ENCODE assay signal across 13 cellular contexts in genomic region chr5:179860301-179860700, GRCh38. TPM values are rescaled to one million over a fixed set of nuclear protein-coding genes. Genes with fewer than 3 reads are reported as not detected.
A peak's percentile ranks its signal among the peaks of the same experiment; 100 is the strongest.
DNase-seq lines count a peak whose midpoint lies in the region; ATAC-seq, FAIRE-seq and TF ChIP-seq lines count a peak whose summit lies in the region.
"Had no signal": no experiment of that assay in that cellular context is flagged by ENCODE, and none has a peak within 500 bp of the region (broad histone marks: within the 10 kb centered on the region; RNA-seq: fewer than 3 reads in every experiment).

No MANE protein-coding gene starts in this region.

- no peaks in the 10 kb centered on the region for H3K27me3 Mint-ChIP-seq in CD8-positive, alpha-beta T cell (ENCODE audit: low read depth)
- peaks cover 18% of the 10 kb centered on the region for H3K27me3 Mint-ChIP-seq in GM23338 (ENCODE audit: insufficient read depth, low read depth, poor library complexity)
- no peaks in the 10 kb centered on the region for H3K27me3 Mint-ChIP-seq in astrocyte (ENCODE audit: low read depth, unreplicated experiment)
- peaks cover 3% of the 10 kb centered on the region for H3K27me3 Mint-ChIP-seq in neural progenitor cell (ENCODE audit: insufficient read depth, low read depth)

- no peak overlapping the region for H3K9ac ChIP-seq in astrocyte (ENCODE audit: low read length)
- H3K9ac ChIP-seq in neural progenitor cell, result no peak overlapping the region

- H3K4me1 Mint-ChIP-seq in CD8-positive, alpha-beta T cell (ENCODE audit: low read depth), result peaks cover 22% of the 10 kb centered on the region
- H3K4me1 Mint-ChIP-seq in GM23338 (peaks cover 16% of the 10 kb centered on the region), astrocyte (ENCODE audit: low read depth, unreplicated experiment) (peaks cover 4% of the 10 kb centered on the region), neural progenitor cell (peaks cover 18% of the 10 kb centered on the region)

- peaks cover 19% of the 10 kb centered on the region for H3F3A ChIP-seq in GM23338 (replicated peaks; ENCODE audit: low read depth)
- H3F3A ChIP-seq in neural progenitor cell (ENCODE audit: low read depth), result peaks cover 20% of the 10 kb centered on the region

- H4K20me1 ChIP-seq in GM23338 (replicated peaks; ENCODE audit: insufficient read depth) (0 out of 2 replicates have a peak, but pooled peaks cover 4% of the 10 kb centered on the region), astrocyte (ENCODE audit: insufficient read depth, low read length) (peaks cover 3% of the 10 kb centered on the region), neural progenitor cell (ENCODE audit: low read depth) (peaks cover 4% of the 10 kb centered on the region)

- peak overlapping the region; percentile 90; the same call in 1 of the 2 replicates for H3K4me2 ChIP-seq in GM23338
- peak overlapping the region; percentile 97 for H3K4me2 ChIP-seq in astrocyte (ENCODE audit: low read length)
- peak overlapping the region; percentile 81 for H3K4me2 ChIP-seq in neural progenitor cell

- H2AFZ ChIP-seq in GM23338, result no peak overlapping the region
- H2AFZ ChIP-seq in astrocyte (ENCODE audit: low read depth, low read length), result no peak overlapping the region
- no peak overlapping the region for H2AFZ ChIP-seq in neural progenitor cell (replicated peaks)

- no peaks in the 10 kb centered on the region for H3K9me3 ChIP-seq in CD8-positive, alpha-beta T cell (ENCODE audit: low read length)
- H3K9me3 ChIP-seq in astrocyte (ENCODE audit: insufficient read depth, low read depth, low read length), result peaks cover 10% of the 10 kb centered on the region
- no peaks in the 10 kb centered on the region for H3K9me3 ChIP-seq in neural progenitor cell (ENCODE audit: low read depth)
- H3K9me3 ChIP-seq: mucosa of descending colon had no signal

- intact Hi-C loops in CD8-positive, alpha-beta T cell (cut with DNase I, micrococcal nuclease), result no loop called here

- no peaks in the 10 kb centered on the region for H3K27me3 ChIP-seq in CD8-positive, alpha-beta T cell (ENCODE audit: insufficient read depth, low read length)
- H3K27me3 ChIP-seq in GM23338 (ENCODE audit: insufficient read depth), result no peaks in the 10 kb centered on the region
- no peaks in the 10 kb centered on the region for H3K27me3 ChIP-seq in astrocyte (ENCODE audit: insufficient read depth, low read length)
- H3K27me3 ChIP-seq in neural progenitor cell, result peaks cover 9% of the 10 kb centered on the region

- POLR2A ChIA-PET in CD8-positive, alpha-beta T cell (lab: Charles Lee), result interaction anchor here (1.3 kb wide), 1 partner anchor 41 kb away, joined by 3 read pairs; no protein-coding TSS in a partner anchor

- no peak overlapping the region for H3K4me3 ChIP-seq in CD8-positive, alpha-beta T cell (ENCODE audit: low read depth, low read length)
- no peak overlapping the region for H3K4me3 ChIP-seq in GM23338
- H3K4me3 ChIP-seq in astrocyte (ENCODE audit: insufficient read depth, low read depth, low read length), result no peak overlapping the region
- H3K4me3 ChIP-seq in neural progenitor cell, result no peak overlapping the region
- H3K4me3 ChIP-seq: mucosa of descending colon had no signal

- TF ChIP-seq CTCF in CD8-positive, alpha-beta T cell (IDR thresholded peaks at IDR 0.05), result no peak
- TF ChIP-seq CTCF in GM23338 (conservative IDR thresholded peaks at IDR 0.05; ENCODE audit: low read depth in 2 of 2) (no peak), astrocyte (IDR thresholded peaks at IDR 0.05; ENCODE audit: insufficient read depth, low read depth, low read length) (no peak), neural progenitor cell (IDR thresholded peaks at IDR 0.05) (no peak)

- peaks cover 32% of the 10 kb centered on the region for H3K36me3 Mint-ChIP-seq in CD8-positive, alpha-beta T cell
- H3K36me3 Mint-ChIP-seq in GM23338 (ENCODE audit: low read depth) (peaks cover 37% of the 10 kb centered on the region), astrocyte (ENCODE audit: low read depth, unreplicated experiment) (peaks cover 27% of the 10 kb centered on the region), neural progenitor cell (peaks cover 14% of the 10 kb centered on the region)

- H3K9me3 Mint-ChIP-seq in CD8-positive, alpha-beta T cell, result no peaks in the 10 kb centered on the region
- H3K9me3 Mint-ChIP-seq in GM23338 (peaks cover 10% of the 10 kb centered on the region), astrocyte (ENCODE audit: unreplicated experiment) (peaks cover 7% of the 10 kb centered on the region), neural progenitor cell (no peaks in the 10 kb centered on the region)

- H3K27ac ChIP-seq in CD8-positive, alpha-beta T cell (ENCODE audit: low read depth, low read length), result no peak overlapping the region
- H3K27ac ChIP-seq in GM23338 (ENCODE audit: low read depth), result no peak overlapping the region
- no peak overlapping the region for H3K27ac ChIP-seq in astrocyte (ENCODE audit: low read depth, low read length)
- H3K27ac ChIP-seq in neural progenitor cell, result no peak overlapping the region

- peaks cover 5% of the 10 kb centered on the region for H3K36me3 ChIP-seq in CD8-positive, alpha-beta T cell (ENCODE audit: insufficient read depth, low read length)
- H3K36me3 ChIP-seq in GM23338 (ENCODE audit: insufficient read depth) (no peaks in the 10 kb centered on the region), astrocyte (ENCODE audit: insufficient read depth, low read length) (peaks cover 8% of the 10 kb centered on the region), neural progenitor cell (peaks cover 4% of the 10 kb centered on the region)

- FAIRE-seq in astrocyte (lab: Jason Lieb, UNC) (no peak), urothelium cell line (lab: Jason Lieb, UNC) (no peak)

- peak overlapping the region; percentile 70 for H3K4me3 Mint-ChIP-seq in CD8-positive, alpha-beta T cell
- H3K4me3 Mint-ChIP-seq in GM23338 (peak overlapping the region; percentile 93), astrocyte (ENCODE audit: unreplicated experiment) (peak overlapping the region; percentile 82), neural progenitor cell (peak overlapping the region; percentile 95)

- no peak overlapping the region for H3K27ac Mint-ChIP-seq in CD8-positive, alpha-beta T cell
- H3K27ac Mint-ChIP-seq in GM23338, result no peak overlapping the region
- no peak overlapping the region for H3K27ac Mint-ChIP-seq in astrocyte (ENCODE audit: unreplicated experiment)
- H3K27ac Mint-ChIP-seq in neural progenitor cell, result no peak overlapping the region

- H3K9me2 ChIP-seq in GM23338 (ENCODE audit: insufficient read depth), result no peaks in the 10 kb centered on the region

- H3K79me2 ChIP-seq in GM23338 (replicated peaks; ENCODE audit: insufficient read depth) (peaks cover 22% of the 10 kb centered on the region), astrocyte (ENCODE audit: insufficient read depth, low read length) (peaks cover 23% of the 10 kb centered on the region), neural progenitor cell (ENCODE audit: low read depth) (peaks cover 35% of the 10 kb centered on the region)

- CTCF ChIA-PET in CD8-positive, alpha-beta T cell (lab: Charles Lee), result interaction anchor here (1.0 kb wide), 1 partner anchor 97 kb away, joined by 3 read pairs; no protein-coding TSS in a partner anchor

- peaks cover 8% of the 10 kb centered on the region for H3K4me1 ChIP-seq in CD8-positive, alpha-beta T cell (ENCODE audit: insufficient read depth, low read length)
- H3K4me1 ChIP-seq in GM23338 (ENCODE audit: insufficient read depth), result peaks cover 7% of the 10 kb centered on the region
- no peaks in the 10 kb centered on the region for H3K4me1 ChIP-seq in astrocyte (ENCODE audit: insufficient read depth, low read length)
- peaks cover 13% of the 10 kb centered on the region for H3K4me1 ChIP-seq in neural progenitor cell

- ATAC-seq in CD8-positive, alpha-beta T cell, result no peak
- ATAC-seq in GM23338 (no peak), HG03280 (IDR thresholded peaks at IDR 0.05; ENCODE audit: unreplicated experiment) (no peak)
- ATAC-seq: mucosa of descending colon had no signal

- no peak for DNase-seq in CD8-positive, alpha-beta T cell
- DNase-seq in GM23338 (ENCODE audit: low spot score) (peak; percentile 32), astrocyte (ENCODE audit: low read depth) (no peak), neural progenitor cell (ENCODE audit: low spot score) (no peak), urothelium cell line (ENCODE audit: low spot score) (no peak), cerebellar nuclear complex (lab: John Stamatoyannopoulos, UW) (no peak)
- DNase-seq: activated CD4-positive, alpha-beta T cell treated with anti-CD3 and anti-CD28 coated beads for 1 hour; anterior cingulate cortex; DMS153; mucosa of descending colon; MV-4-11; SIG-M5 had no signal

TF ChIP-seq in GM23338, 12 proteins besides CTCF, POLR2A, EP300 and RAD21 (continues in another document):
- TF ChIP-seq JUNB (IDR thresholded peaks at IDR 0.05; ENCODE audit: unreplicated experiment) (no peak), EZH2phosphoT487 (IDR thresholded peaks at IDR 0.05; ENCODE audit: unreplicated experiment) (no peak), POLR2AphosphoS5 (IDR thresholded peaks at IDR 0.05; ENCODE audit: low read depth) (no peak)

RNA-seq across cellular contexts. Expression of gene MRNIP, which starts 1.7 kb away (rescaled TPM):
- 10 to 100 TPM; 30.0 to 38.5 TPM for total RNA-seq in CD8-positive, alpha-beta T cell
- 29.4 and 34.4 TPM in 2 replicates for total RNA-seq in GM23338 (2014; rRNA removed; shearing (Covaris generic))
- 18.0 and 18.2 TPM in 2 replicates for polyA plus RNA-seq in GM23338 (2016; fragmentation: Nextera tagmentation; extraction: Ambion mirVana)
- 19.9 and 20.7 TPM in 2 replicates for total RNA-seq in astrocyte
- total RNA-seq in neural progenitor cell (ENCODE audit: low replicate concordance), result 68.5 and 73.5 TPM in 2 replicates

RNA-seq across cellular contexts. Expression of gene SQSTM1, which starts 39.6 kb away (rescaled TPM):
- 100 to 1,000 TPM; 398 to 438 TPM for total RNA-seq in CD8-positive, alpha-beta T cell
- 83.6 and 92.6 TPM in 2 replicates for total RNA-seq in GM23338 (2014; rRNA removed; shearing (Covaris generic))
- 52.5 and 58.0 TPM in 2 replicates for polyA plus RNA-seq in GM23338 (2016; fragmentation: Nextera tagmentation; extraction: Ambion mirVana)
- total RNA-seq in astrocyte, result 215 and 262 TPM in 2 replicates
- total RNA-seq in neural progenitor cell (ENCODE audit: low replicate concordance), result 27.6 and 55.0 TPM in 2 replicates

RNA-seq across cellular contexts. Expression of gene TBC1D9B, which starts 47.4 kb away (rescaled TPM):
- 10 to 100 TPM; 39.7 to 48.1 TPM for total RNA-seq in CD8-positive, alpha-beta T cell
- total RNA-seq in GM23338 (2014; rRNA removed; shearing (Covaris generic)), result 34.5 and 38.0 TPM in 2 replicates
- 17.1 and 19.0 TPM in 2 replicates for polyA plus RNA-seq in GM23338 (2016; fragmentation: Nextera tagmentation; extraction: Ambion mirVana)
- total RNA-seq in astrocyte (85.1 and 89.9 TPM in 2 replicates), neural progenitor cell (ENCODE audit: low replicate concordance) (26.7 and 60.1 TPM in 2 replicates)

RNA-seq across cellular contexts. Expression of gene MGAT4B, which starts 53.6 kb away (rescaled TPM):
- 100 to 1,000 TPM; 113 to 126 TPM for total RNA-seq in CD8-positive, alpha-beta T cell
- total RNA-seq in GM23338 (2014; rRNA removed; shearing (Covaris generic)), result 101 and 102 TPM in 2 replicates
- 32.3 and 37.7 TPM in 2 replicates for polyA plus RNA-seq in GM23338 (2016; fragmentation: Nextera tagmentation; extraction: Ambion mirVana)
- total RNA-seq in astrocyte, result 179 and 193 TPM in 2 replicates
- 32.1 and 52.9 TPM in 2 replicates for total RNA-seq in neural progenitor cell (ENCODE audit: low replicate concordance)
